ENCODE assay signal across 28 cellular contexts in the genomic region with DNA sequence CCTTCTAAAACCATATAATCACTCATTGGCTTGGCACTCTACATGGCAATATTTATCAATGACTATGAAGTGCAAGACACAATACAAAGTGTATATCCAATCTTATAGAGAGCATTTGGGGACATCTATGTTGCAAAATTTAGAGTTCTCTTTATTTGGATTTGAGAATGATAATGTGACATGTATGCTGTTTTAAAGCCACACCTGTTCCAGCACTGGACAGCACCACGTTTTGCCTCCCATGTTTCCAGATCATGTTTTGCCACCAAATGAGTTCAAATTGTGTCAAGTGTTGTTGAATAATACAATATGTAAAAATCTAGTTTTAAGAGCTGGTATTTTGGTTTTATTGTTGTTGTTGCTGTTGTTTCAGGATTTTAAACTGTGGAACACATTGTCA.
"Had no signal": no experiment of that assay in that cellular context is flagged by ENCODE, and none has a peak within 500 bp of the region (broad histone marks: within the 10 kb centered on the region; RNA-seq: fewer than 3 reads in every experiment).

No MANE protein-coding gene starts in this region.

- H3K4me3 Mint-ChIP-seq: activated CD4-positive, alpha-beta memory T cell treated with anti-CD3 and anti-CD28 coated beads for 36 hours; activated CD4-positive, alpha-beta T cell treated with anti-CD3 and anti-CD28 coated beads, Interleukin-2, amount 10 ng/mL, durations not matched to agents 7 days and 5 days; activated naive CD4-positive, alpha-beta T cell treated with anti-CD3 and anti-CD28 coated beads, Interleukin-2, amount 50 U/mL, for 24 hours; activated T-cell treated with anti-CD3 and anti-CD28 coated beads, Interleukin-2, amount 50 U/mL, for 72 hours; brain; central memory CD8-positive, alpha-beta T cell; T-helper 1 cell treated with Interleukin-12 subunit alpha and Interleukin-12 subunit beta and Interleukin-4 antibody, amounts not matched to agents 30 μg/mL and 1 μg/mL, for 36 hours had no signal

- H3K36me3 Mint-ChIP-seq: activated CD4-positive, alpha-beta memory T cell treated with anti-CD3 and anti-CD28 coated beads for 36 hours; activated naive CD4-positive, alpha-beta T cell treated with anti-CD3 and anti-CD28 coated beads, Interleukin-2, amount 50 U/mL, for 24 hours; brain had no signal

- H3K27ac Mint-ChIP-seq: activated CD4-positive, alpha-beta memory T cell treated with anti-CD3 and anti-CD28 coated beads for 36 hours; activated CD4-positive, alpha-beta T cell treated with anti-CD3 and anti-CD28 coated beads, Interleukin-2, amount 10 ng/mL, durations not matched to agents 7 days and 5 days; activated naive CD4-positive, alpha-beta T cell treated with anti-CD3 and anti-CD28 coated beads, Interleukin-2, amount 50 U/mL, for 24 hours; brain; T-helper 1 cell treated with Interleukin-12 subunit alpha and Interleukin-12 subunit beta and Interleukin-4 antibody, amounts not matched to agents 30 μg/mL and 1 μg/mL, for 36 hours had no signal

- H3K36me3 ChIP-seq: Peyer's patch, SJCRH30 had no signal

- H3K4me1 ChIP-seq: Peyer's patch had no signal

- H3K9me3 Mint-ChIP-seq: activated CD4-positive, alpha-beta memory T cell treated with anti-CD3 and anti-CD28 coated beads for 36 hours; activated CD4-positive, alpha-beta T cell treated with anti-CD3 and anti-CD28 coated beads, Interleukin-2, amount 10 ng/mL, durations not matched to agents 7 days and 5 days; activated naive CD4-positive, alpha-beta T cell treated with anti-CD3 and anti-CD28 coated beads, Interleukin-2, amount 50 U/mL, for 24 hours; activated T-cell treated with anti-CD3 and anti-CD28 coated beads, Interleukin-2, amount 50 U/mL, for 72 hours; brain; central memory CD8-positive, alpha-beta T cell; T-helper 1 cell treated with Interleukin-12 subunit alpha and Interleukin-12 subunit beta and Interleukin-4 antibody, amounts not matched to agents 30 μg/mL and 1 μg/mL, for 36 hours had no signal

- DNase-seq: activated CD4-positive, alpha-beta memory T cell treated with anti-CD3 and anti-CD28 coated beads for 36 hours; activated CD4-positive, alpha-beta T cell treated with anti-CD3 and anti-CD28 coated beads, Interleukin-2, amount 10 ng/mL, durations not matched to agents 7 days and 5 days; activated CD4-positive, CD25-positive, alpha-beta regulatory T cell treated with anti-CD3 and anti-CD28 coated beads, Interleukin-2, amount 50 U/mL, for 72 hours; activated CD8-positive, alpha-beta memory T cell treated with anti-CD3 and anti-CD28 coated beads, Interleukin-2, amount 50 U/mL, for 4 hours; activated effector memory CD4-positive, alpha-beta T cell treated with Interleukin-2 at 50 U/mL for 16 hours; activated naive CD4-positive, alpha-beta T cell; activated T-cell treated with anti-CD3 and anti-CD28 coated beads, Interleukin-2, amount 50 U/mL, for 72 hours; amygdala; Karpas-422; MM.1S; NCI-H1105; NCI-H1436; NCI-H1694 treated with DMSO at 0.1 percent for 48 hours; NCI-H2029 treated with DMSO at 0.1 percent for 48 hours; NCI-H345; NCI-H510A; NCI-H526 treated with DMSO at 0.1 percent for 48 hours; NCI-H82; NK-92 treated with Interleukin-12 subunit alpha and Interleukin-12 subunit beta, amount 100 ng/mL, for 24 hours; Peyer's patch; Right ventricle myocardium superior had no signal

- H3K27me3 ChIP-seq: Peyer's patch, SJCRH30 had no signal

- H3K9me3 ChIP-seq: Peyer's patch, SJCRH30 had no signal

- H3K27ac ChIP-seq: Peyer's patch, RWPE1, SJCRH30 had no signal

- FAIRE-seq: astrocyte had no signal

- H3K4me3 ChIP-seq: Peyer's patch, SJCRH30 had no signal

- H3K4me1 Mint-ChIP-seq: brain; central memory CD8-positive, alpha-beta T cell had no signal
